ENCODE assay signal across 19 cellular contexts in the genomic region with DNA sequence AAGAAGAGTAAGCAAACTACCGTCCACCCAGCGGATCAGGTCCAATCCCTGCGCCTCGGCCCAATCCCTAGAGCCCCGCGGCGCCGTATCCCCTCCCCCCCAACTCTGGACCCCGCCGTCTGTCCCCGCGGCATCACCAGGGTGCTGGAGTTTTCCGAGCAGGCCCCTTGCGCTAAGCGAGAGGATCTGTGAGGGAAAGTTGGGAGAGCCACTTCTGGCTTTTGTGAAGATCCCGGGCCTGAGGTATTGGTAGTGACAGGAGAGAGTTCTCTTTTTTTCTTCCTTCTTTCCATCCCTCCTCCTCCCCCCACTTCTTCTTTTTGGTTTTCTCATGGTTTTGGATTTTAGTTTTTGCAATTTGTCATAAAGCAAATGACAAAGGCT. TPM values are rescaled to one million over a fixed set of nuclear protein-coding genes. Genes with fewer than 3 reads are reported as not detected.
A peak's percentile ranks its signal among the peaks of the same experiment; 100 is the strongest.
DNase-seq lines count a peak whose midpoint lies in the region; ATAC-seq, FAIRE-seq and TF ChIP-seq lines count a peak whose summit lies in the region.
"Had no signal": no experiment of that assay in that cellular context is flagged by ENCODE, and none has a peak within 500 bp of the region (broad histone marks: within the 10 kb centered on the region; RNA-seq: fewer than 3 reads in every experiment).

No MANE protein-coding gene starts in this region.

- in situ Hi-C loops in K562 (cut with MboI) = no loop called here

- H3K27me3 ChIP-seq in K562 (ENCODE audit: control insufficient read depth in 2 of 2, insufficient read depth in 2 of 2, low read length in 2 of 2) (peaks cover 39 to 78% of the 10 kb centered on the region in 2 experiments), neuronal stem cell (ENCODE audit: control insufficient read depth in 3 of 3, insufficient read depth in 3 of 3, low read depth in 1 of 3, low read length in 3 of 3) (peaks cover 55 to 90% (median 85%) of the 10 kb centered on the region in 3 experiments)

- no peak overlapping the region for H3K27ac Mint-ChIP-seq in activated naive CD8-positive, alpha-beta T cell treated with anti-CD3 and anti-CD28 coated beads, Interleukin-2, amount 10 ng/mL, durations not matched to agents 7 days and 5 days
- H3K27ac Mint-ChIP-seq in activated naive CD8-positive, alpha-beta T cell treated with anti-CD3 and anti-CD28 coated beads for 36 hours = no peak overlapping the region
- no peak overlapping the region for H3K27ac Mint-ChIP-seq in activated T-helper 2 cell treated with anti-CD3 and anti-CD28 coated beads, Interferon-gamma antibody, Interleukin-2, Interleukin-4, amounts not matched to agents 10 μg/mL and 5 μg/mL and 100 μg/mL, durations not matched to agents 14 hours and 24 hours and 36 hours

- CTCF ChIA-PET in K562 (lab: Yijun Ruan, JAX; ENCODE audit: low intra/inter-chr PET ratio) = no interaction called here

- no peak overlapping the region for H4K8ac ChIP-seq in neuronal stem cell (ENCODE audit: low read depth, low read length)

- H3K23ac ChIP-seq in neuronal stem cell (ENCODE audit: low read depth, low read length, poor library complexity) = no peak overlapping the region

- intact Hi-C loops in K562 (cut with micrococcal nuclease) = no loop called here
- intact Hi-C loops in activated T-helper 2 cell treated with anti-CD3 and anti-CD28 coated beads, Interferon-gamma antibody, Interleukin-2, Interleukin-4, amounts not matched to agents 10 μg/mL and 5 μg/mL and 100 μg/mL, durations not matched to agents 14 hours and 24 hours and 36 hours (cut with micrococcal nuclease) = loop anchor here (5.0 to 10.0 kb wide), 3 partner anchors 468 to 1351 kb away; a partner anchor contains a TSS

- H3K27me3 Mint-ChIP-seq in activated naive CD8-positive, alpha-beta T cell treated with anti-CD3 and anti-CD28 coated beads, Interleukin-2, amount 10 ng/mL, durations not matched to agents 7 days and 5 days = peaks cover 85% of the 10 kb centered on the region
- peaks cover 85% of the 10 kb centered on the region for H3K27me3 Mint-ChIP-seq in activated naive CD8-positive, alpha-beta T cell treated with anti-CD3 and anti-CD28 coated beads for 36 hours
- peaks cover 82% of the 10 kb centered on the region for H3K27me3 Mint-ChIP-seq in activated T-helper 2 cell treated with anti-CD3 and anti-CD28 coated beads, Interferon-gamma antibody, Interleukin-2, Interleukin-4, amounts not matched to agents 10 μg/mL and 5 μg/mL and 100 μg/mL, durations not matched to agents 14 hours and 24 hours and 36 hours (ENCODE audit: low read depth)

- H3K4me1 ChIP-seq in K562 (replicated peaks in 1 of 2; ENCODE audit: control insufficient read depth in 2 of 2, insufficient read depth in 2 of 2, low read length in 2 of 2) = peaks cover 0 to 21% of the 10 kb centered on the region in 2 experiments; a peak in 3 of 5 replicates
- H3K4me1 ChIP-seq in neuronal stem cell (ENCODE audit: control insufficient read depth in 2 of 2, insufficient read depth in 1 of 2, low read depth in 1 of 2, low read length in 2 of 2) = peaks cover 12 to 22% of the 10 kb centered on the region in 2 donors

- DNase-seq in activated naive CD8-positive, alpha-beta T cell treated with anti-CD3 and anti-CD28 coated beads, Interleukin-2, amount 10 ng/mL, durations not matched to agents 7 days and 5 days = no peak
- no peak for DNase-seq in activated naive CD8-positive, alpha-beta T cell treated with anti-CD3 and anti-CD28 coated beads for 36 hours
- DNase-seq in NB4 (ENCODE audit: low read depth) (peak; percentile 43), K562 (ENCODE audit: extremely low read depth in 1 of 4, low spot score in 3 of 4) (no peak), neuronal stem cell (ENCODE audit: low spot score) (no peak), NCI-H1105 treated with DMSO at 0.1 percent for 48 hours (lab: John Stamatoyannopoulos, UW) (no peak)
- no peak for DNase-seq in activated T-helper 2 cell treated with anti-CD3 and anti-CD28 coated beads, Interferon-gamma antibody, Interleukin-2, Interleukin-4, amounts not matched to agents 10 μg/mL and 5 μg/mL and 100 μg/mL, durations not matched to agents 14 hours and 24 hours and 36 hours (ENCODE audit: low spot score)
- DNase-seq: anterior cingulate cortex; EL; left cardiac atrium; midbrain; NCI-H1092; NCI-H526 treated with DMSO at 0.1 percent for 48 hours; stimulated activated CD4-positive, alpha-beta T cell treated with anti-CD3 and anti-CD28 coated beads, Interleukin-1b, Interleukin-23, amount 100 ng/mL, for 48 hours had no signal

- peak overlapping the region; percentile 11 for H2BK15ac ChIP-seq in neuronal stem cell (ENCODE audit: low read length)

- H2AFZ ChIP-seq in K562 (ENCODE audit: low read depth, low read length) (no peak overlapping the region), neuronal stem cell (ENCODE audit: low read length) (no peak overlapping the region)

- H3K14ac ChIP-seq in neuronal stem cell (ENCODE audit: low read length) = no peak overlapping the region

- no peak for FAIRE-seq in K562 (lab: Jason Lieb, UNC)

- H3K36me3 ChIP-seq in K562 (ENCODE audit: control insufficient read depth, insufficient read depth, low read length) = no peaks in the 10 kb centered on the region
- H3K36me3 ChIP-seq in neuronal stem cell (replicated peaks in 1 of 2; ENCODE audit: control insufficient read depth in 2 of 2, insufficient read depth in 2 of 2, low read length in 2 of 2) = no peaks in the 10 kb centered on the region

- no TSS peak for BruUV-seq in K562 (replicated peaks; lab: Mats Ljungman, UMichigan)

- no peak overlapping the region for H2BK5ac ChIP-seq in neuronal stem cell (ENCODE audit: low read length)

- H3K4me3 Mint-ChIP-seq in activated naive CD8-positive, alpha-beta T cell treated with anti-CD3 and anti-CD28 coated beads, Interleukin-2, amount 10 ng/mL, durations not matched to agents 7 days and 5 days = peak overlapping the region; percentile 16
- no peak overlapping the region for H3K4me3 Mint-ChIP-seq in activated naive CD8-positive, alpha-beta T cell treated with anti-CD3 and anti-CD28 coated beads for 36 hours
- H3K4me3 Mint-ChIP-seq in activated T-helper 2 cell treated with anti-CD3 and anti-CD28 coated beads, Interferon-gamma antibody, Interleukin-2, Interleukin-4, amounts not matched to agents 10 μg/mL and 5 μg/mL and 100 μg/mL, durations not matched to agents 14 hours and 24 hours and 36 hours (ENCODE audit: low read depth) = no peak overlapping the region

- no peak for TF ChIP-seq CTCF in NB4 (IDR thresholded peaks at IDR 0.05; ENCODE audit: low read depth, low read length)
- no peak for TF ChIP-seq CTCF in K562 (IDR thresholded peaks at IDR 0.05 in 2 of 3, conservative IDR thresholded peaks at IDR 0.05 in 1 of 3; ENCODE audit: insufficient read depth in 2 of 3, low read depth in 1 of 3, low read length in 3 of 3)

- no peak for TF ChIP-seq POLR2A in NB4 (IDR thresholded peaks at IDR 0.05; ENCODE audit: extremely low read depth, insufficient read length)
- TF ChIP-seq POLR2A in K562 (conservative IDR thresholded peaks at IDR 0.05) = no peak

- no peaks in the 10 kb centered on the region for H3K79me2 ChIP-seq in K562 (ENCODE audit: control insufficient read depth, insufficient read depth, low read length)

- no peak overlapping the region for H2BK120ac ChIP-seq in neuronal stem cell (ENCODE audit: low read depth, low read length)

- peak overlapping the region; percentile 76 for H3K18ac ChIP-seq in neuronal stem cell (ENCODE audit: low read length)

- ATAC-seq in activated naive CD8-positive, alpha-beta T cell treated with anti-CD3 and anti-CD28 coated beads, Interleukin-2, amount 10 ng/mL, durations not matched to agents 7 days and 5 days (ENCODE audit: low read depth) = no peak
- no peak for ATAC-seq in K562
- ATAC-seq in GM19324 (IDR thresholded peaks at IDR 0.05; ENCODE audit: low FRiP score, unreplicated experiment) = no peak
- ATAC-seq: left cardiac atrium, Panc1, sciatic nerve, SK-N-SH treated with all-trans-retinoic acid at 6 μM for 48 hours had no signal

- no peaks in the 10 kb centered on the region for H3K79me1 ChIP-seq in neuronal stem cell (ENCODE audit: low read depth, low read length)

- no peak for TF ChIP-seq RAD21 in K562 (CRISPR knock-in tag; conservative IDR thresholded peaks at IDR 0.05 in 1 of 2, IDR thresholded peaks at IDR 0.05 in 1 of 2)

- H3K9me1 ChIP-seq in K562 (ENCODE audit: control insufficient read depth, insufficient read depth, low read length) = no peaks in the 10 kb centered on the region

- H3K27ac ChIP-seq in K562 (ENCODE audit: extremely low read depth, low read depth, low read length) (no peak overlapping the region), neuronal stem cell (replicated peaks; ENCODE audit: low read length) (no peak overlapping the region)

- H3K9me3 Mint-ChIP-seq in activated naive CD8-positive, alpha-beta T cell treated with anti-CD3 and anti-CD28 coated beads, Interleukin-2, amount 10 ng/mL, durations not matched to agents 7 days and 5 days = no peaks in the 10 kb centered on the region
- no peaks in the 10 kb centered on the region for H3K9me3 Mint-ChIP-seq in activated naive CD8-positive, alpha-beta T cell treated with anti-CD3 and anti-CD28 coated beads for 36 hours
- H3K9me3 Mint-ChIP-seq in activated T-helper 2 cell treated with anti-CD3 and anti-CD28 coated beads, Interferon-gamma antibody, Interleukin-2, Interleukin-4, amounts not matched to agents 10 μg/mL and 5 μg/mL and 100 μg/mL, durations not matched to agents 14 hours and 24 hours and 36 hours = no peaks in the 10 kb centered on the region

- no peaks in the 10 kb centered on the region; the same call in 1 of the 2 replicates for H4K20me1 ChIP-seq in K562 (replicated peaks; ENCODE audit: control insufficient read depth, insufficient read depth, low read length)

- H3K4me3 ChIP-seq in NB4 (ENCODE audit: low read depth, low read length) = no peak overlapping the region
- no peak overlapping the region for H3K4me3 ChIP-seq in K562
- H3K4me3 ChIP-seq in neuronal stem cell (ENCODE audit: low read length in 2 of 2) = no peak overlapping the region

- no peak overlapping the region for H2BK12ac ChIP-seq in neuronal stem cell (ENCODE audit: low read length)

- no peak for TF ChIP-seq EP300 in K562 (IDR thresholded peaks at IDR 0.05; ENCODE audit: low read length)

- no peak overlapping the region for H4K91ac ChIP-seq in neuronal stem cell (ENCODE audit: low read depth, low read length, poor library complexity)

- POLR2A ChIA-PET in activated naive CD8-positive, alpha-beta T cell treated with anti-CD3 and anti-CD28 coated beads, Interleukin-2, amount 10 ng/mL, durations not matched to agents 7 days and 5 days (lab: Charles Lee) = no interaction called here
- POLR2A ChIA-PET in K562 (lab: Yijun Ruan, JAX) = no interaction called here

- H2AK5ac ChIP-seq in neuronal stem cell (ENCODE audit: low read depth, low read length) = peak overlapping the region; percentile 61

- peaks cover 25% of the 10 kb centered on the region for H3K4me1 Mint-ChIP-seq in activated naive CD8-positive, alpha-beta T cell treated with anti-CD3 and anti-CD28 coated beads, Interleukin-2, amount 10 ng/mL, durations not matched to agents 7 days and 5 days
- H3K4me1 Mint-ChIP-seq in activated naive CD8-positive, alpha-beta T cell treated with anti-CD3 and anti-CD28 coated beads for 36 hours = peaks cover 28% of the 10 kb centered on the region
- peaks cover 16% of the 10 kb centered on the region for H3K4me1 Mint-ChIP-seq in activated T-helper 2 cell treated with anti-CD3 and anti-CD28 coated beads, Interferon-gamma antibody, Interleukin-2, Interleukin-4, amounts not matched to agents 10 μg/mL and 5 μg/mL and 100 μg/mL, durations not matched to agents 14 hours and 24 hours and 36 hours (ENCODE audit: low read depth)

- WGBS in K562 (ENCODE audit: insufficient coverage, low coverage, missing lambda C conversion rate) = 11% methylated on average over 11 of the region's 16 CpGs
- no CpG with 5 or more reads among the region's 16 CpGs for WGBS in neuronal stem cell (ENCODE audit: extremely low coverage in 2 of 2, insufficient read length in 2 of 2, insufficient replicate concordance in 1 of 2), 2 donors

- no peak overlapping the region for H3K9ac ChIP-seq in K562 (ENCODE audit: insufficient read depth in 1 of 2, low read depth in 2 of 2, low read length in 2 of 2)
- H3K9ac ChIP-seq in neuronal stem cell (ENCODE audit: low read depth, low read length, poor library complexity) = no peak overlapping the region

- H3K9me3 ChIP-seq in K562 (replicated peaks; ENCODE audit: control insufficient read depth, insufficient read depth, low read depth, low read length) = no peaks in the 10 kb centered on the region
- H3K9me3 ChIP-seq in neuronal stem cell (replicated peaks in 1 of 2; ENCODE audit: control insufficient read depth in 2 of 2, insufficient read depth in 1 of 2, low read depth in 1 of 2, low read length in 2 of 2) = peaks cover 3 to 4% of the 10 kb centered on the region in 2 donors

- H3K36me3 Mint-ChIP-seq in activated naive CD8-positive, alpha-beta T cell treated with anti-CD3 and anti-CD28 coated beads, Interleukin-2, amount 10 ng/mL, durations not matched to agents 7 days and 5 days = no peaks in the 10 kb centered on the region
- no peaks in the 10 kb centered on the region for H3K36me3 Mint-ChIP-seq in activated naive CD8-positive, alpha-beta T cell treated with anti-CD3 and anti-CD28 coated beads for 36 hours
- H3K36me3 Mint-ChIP-seq in activated T-helper 2 cell treated with anti-CD3 and anti-CD28 coated beads, Interferon-gamma antibody, Interleukin-2, Interleukin-4, amounts not matched to agents 10 μg/mL and 5 μg/mL and 100 μg/mL, durations not matched to agents 14 hours and 24 hours and 36 hours (ENCODE audit: low read depth) = no peaks in the 10 kb centered on the region

- no peak overlapping the region for H3K4ac ChIP-seq in neuronal stem cell (ENCODE audit: low read length)

- H3K4me2 ChIP-seq in K562 (ENCODE audit: insufficient read depth, low read length) = no peak overlapping the region
- no peak overlapping the region for H3K4me2 ChIP-seq in neuronal stem cell (ENCODE audit: insufficient read depth, low read length, poor library complexity, severe bottlenecking)

RNA-seq across cellular contexts. Expression of a gene that starts 3.5 kb away (rescaled TPM):
- under 1 TPM; 0.60 to 0.69 TPM for total RNA-seq in activated naive CD8-positive, alpha-beta T cell treated with anti-CD3 and anti-CD28 coated beads, Interleukin-2, amount 10 ng/mL, durations not matched to agents 7 days and 5 days
- total RNA-seq in activated naive CD8-positive, alpha-beta T cell treated with anti-CD3 and anti-CD28 coated beads for 36 hours = under 1 TPM; 0.62 to 0.70 TPM
- total RNA-seq in K562 (2011; cell fraction: chromatin; rRNA removed; ENCODE audit: low replicate concordance) = 2.6 and 9.0 TPM in 2 replicates
- total RNA-seq in K562 (2011; cell fraction: nucleolus; rRNA removed) = 5.0 and 6.3 TPM in 2 replicates
- 3.4 and 4.4 TPM in 2 replicates for total RNA-seq in K562 (2011; cell fraction: nucleoplasm; rRNA removed)
- total RNA-seq in K562 (2014; rRNA removed) = 0.32 and 0.41 TPM in 2 replicates
- total RNA-seq in K562 (2014; rRNA removed; fragmentation: Illumina TruSeq; extraction: Trizol) = 0.25 and 0.32 TPM in 2 replicates
- total RNA-seq in K562 (2015; rRNA removed; fragmentation: Illumina TruSeq; extraction: Trizol) = 0.58 and 0.83 TPM in 2 replicates
- 1.7 TPM in 2 replicates for total RNA-seq in K562 (2021)
- polyA plus RNA-seq in K562 (2011; rRNA removed) = 1.6 and 2.2 TPM in 2 replicates
- 0.84 and 2.2 TPM in 2 replicates for polyA plus RNA-seq in K562 (2011; cell fraction: cytosol; rRNA removed)
- polyA plus RNA-seq in K562 (2011; cell fraction: nucleus; rRNA removed) = 5.6 and 15.3 TPM in 2 replicates
- polyA plus RNA-seq in K562 (2012) = 1.6 and 4.2 TPM in 2 replicates
- 0.96 and 1.1 TPM in 2 replicates for polyA plus RNA-seq in K562 (2014; fragmentation: Illumina TruSeq; extraction: Trizol)
- polyA plus RNA-seq in K562 (2014; fragmentation: Nextera tagmentation; extraction: Ambion mirVana) = under 1 TPM; 0.15 to 0.39 TPM
- 0.58 and 1.2 TPM in 2 replicates for polyA plus RNA-seq in K562 (2014; rRNA removed)
- polyA minus RNA-seq in K562 (2011; rRNA and poly(A)+ RNA removed) = 0.72 and 1.4 TPM in 2 replicates
- polyA minus RNA-seq in K562 (2011; cell fraction: cytosol; rRNA and poly(A)+ RNA removed) = 0.82 and 1.2 TPM in 2 replicates
- 0.67 and 3.2 TPM in 2 replicates for polyA minus RNA-seq in K562 (2011; cell fraction: nucleus; rRNA and poly(A)+ RNA removed)
- 0.45 TPM for polyA plus RNA-seq in neuronal stem cell (2013, experiment 1 of 2)
- polyA plus RNA-seq in neuronal stem cell (2013, experiment 2 of 2) = 0.61 TPM
- not detected in 2 replicates for total RNA-seq in activated T-helper 2 cell treated with anti-CD3 and anti-CD28 coated beads, Interferon-gamma antibody, Interleukin-2, Interleukin-4, amounts not matched to agents 10 μg/mL and 5 μg/mL and 100 μg/mL, durations not matched to agents 14 hours and 24 hours and 36 hours
- total RNA-seq: cerebellum, sciatic nerve had no signal

RNA-seq across cellular contexts. Expression of a gene that starts 29.5 kb away (rescaled TPM):
- total RNA-seq in activated naive CD8-positive, alpha-beta T cell treated with anti-CD3 and anti-CD28 coated beads, Interleukin-2, amount 10 ng/mL, durations not matched to agents 7 days and 5 days = not detected
- total RNA-seq in activated naive CD8-positive, alpha-beta T cell treated with anti-CD3 and anti-CD28 coated beads for 36 hours = under 1 TPM; 0.16 to 0.19 TPM
- total RNA-seq in K562 (2011; cell fraction: chromatin; rRNA removed; ENCODE audit: low replicate concordance) = not detected in 2 replicates
- total RNA-seq in K562 (2011; cell fraction: nucleolus; rRNA removed) = not detected in 2 replicates
- not detected in 2 replicates for total RNA-seq in K562 (2011; cell fraction: nucleoplasm; rRNA removed)
- total RNA-seq in K562 (2014; rRNA removed) = not detected in 2 replicates
- total RNA-seq in K562 (2014; rRNA removed; fragmentation: Illumina TruSeq; extraction: Trizol) = not detected in 2 replicates
- total RNA-seq in K562 (2015; rRNA removed; fragmentation: Illumina TruSeq; extraction: Trizol) = not detected in 2 replicates
- not detected in 2 replicates for total RNA-seq in K562 (2021)
- not detected in 2 replicates for polyA plus RNA-seq in K562 (2011; rRNA removed)
- polyA plus RNA-seq in K562 (2011; cell fraction: cytosol; rRNA removed) = not detected in 2 replicates
- not detected in 2 replicates for polyA plus RNA-seq in K562 (2011; cell fraction: nucleus; rRNA removed)
- polyA plus RNA-seq in K562 (2012) = not detected in 2 replicates
- polyA plus RNA-seq in K562 (2014; fragmentation: Illumina TruSeq; extraction: Trizol) = not detected in 2 replicates
- polyA plus RNA-seq in K562 (2014; fragmentation: Nextera tagmentation; extraction: Ambion mirVana) = not detected
- polyA plus RNA-seq in K562 (2014; rRNA removed) = not detected in 2 replicates
- polyA minus RNA-seq in K562 (2011; rRNA and poly(A)+ RNA removed) = not detected in 2 replicates
- polyA minus RNA-seq in K562 (2011; cell fraction: cytosol; rRNA and poly(A)+ RNA removed) = not detected in 2 replicates
- not detected in 2 replicates for polyA minus RNA-seq in K562 (2011; cell fraction: nucleus; rRNA and poly(A)+ RNA removed)
- polyA plus RNA-seq in neuronal stem cell (2013, experiment 1 of 2) = 1.2 TPM
- polyA plus RNA-seq in neuronal stem cell (2013, experiment 2 of 2) = 1.1 TPM
- total RNA-seq in activated T-helper 2 cell treated with anti-CD3 and anti-CD28 coated beads, Interferon-gamma antibody, Interleukin-2, Interleukin-4, amounts not matched to agents 10 μg/mL and 5 μg/mL and 100 μg/mL, durations not matched to agents 14 hours and 24 hours and 36 hours = not detected in 2 replicates
